Comparison of ENCODE assay signal across 8 cellular contexts in the genomic region with DNA sequence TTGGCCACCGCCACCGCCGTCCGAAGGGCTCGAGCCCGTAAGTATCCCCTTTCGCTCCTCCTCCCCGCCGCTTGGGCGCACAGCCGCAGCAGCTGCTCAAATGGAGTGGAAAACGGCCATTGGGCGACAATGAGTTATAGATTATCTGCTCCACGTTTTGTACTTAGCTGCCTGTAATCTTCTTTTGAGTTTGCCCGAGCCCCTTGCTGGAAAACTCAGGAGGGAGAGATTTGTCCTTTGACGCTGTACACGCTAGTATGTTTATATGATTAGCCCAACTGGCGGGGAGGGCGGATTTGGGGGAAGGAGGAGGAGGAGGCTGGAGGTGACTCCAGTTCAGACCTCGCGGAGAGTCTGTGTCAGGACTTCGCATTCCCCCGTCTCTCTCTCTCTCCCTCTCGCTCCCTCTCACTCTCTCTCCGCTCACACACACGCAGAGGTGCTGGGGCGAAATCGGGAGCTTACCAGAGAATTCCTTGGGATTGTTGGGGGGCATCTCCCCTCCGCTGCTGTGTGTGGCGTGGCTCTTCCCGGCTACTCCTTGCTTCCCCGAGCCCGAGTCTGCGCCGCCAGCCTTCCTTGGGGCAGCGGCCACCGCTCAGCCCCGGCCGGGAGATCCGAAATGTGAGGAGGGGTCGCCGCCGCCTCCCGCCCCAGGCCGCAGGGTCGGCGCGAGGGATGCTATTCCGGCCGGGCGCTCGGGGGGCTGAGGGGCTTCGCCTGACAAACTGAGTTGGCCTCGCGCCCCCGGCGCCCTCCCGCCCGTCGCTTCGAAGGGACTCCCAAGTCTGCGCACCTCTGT. TPM values are rescaled to one million over a fixed set of nuclear protein-coding genes. Genes with fewer than 3 reads are reported as not detected.
A peak's percentile ranks its signal among the peaks of the same experiment; 100 is the strongest.
DNase-seq lines count a peak whose midpoint lies in the region; ATAC-seq and TF ChIP-seq lines count a peak whose summit lies in the region.

No MANE protein-coding gene starts in this region.

- peak overlapping the region; percentile 85 for H3K9ac ChIP-seq in GM23248

- in situ Hi-C loops in GM23248 (cut with MboI): no loop called here

- H3K4me2 ChIP-seq in GM23248 (ENCODE audit: unreplicated experiment): peak overlapping the region; percentile 94

- H3K9me3 Mint-ChIP-seq in nephron: no peaks in the 10 kb centered on the region

- H2AFZ ChIP-seq in GM23248: peak overlapping the region; percentile 92

- peak overlapping the region; percentile 95 to 97 (median 96) for H3K4me3 Mint-ChIP-seq in nephron

- H3K9me3 ChIP-seq in BE2C (no peaks in the 10 kb centered on the region), GM23248 (ENCODE audit: low read depth) (no peaks in the 10 kb centered on the region), WERI-Rb-1 (ENCODE audit: severe bottlenecking) (no peaks in the 10 kb centered on the region)

- H3F3A ChIP-seq in GM23248 (ENCODE audit: insufficient read depth): peaks cover 24% of the 10 kb centered on the region

- H3K4me1 Mint-ChIP-seq in nephron: peaks cover 34% of the 10 kb centered on the region

- H3K27ac Mint-ChIP-seq in nephron: peak overlapping the region; percentile 100

- H4K20me1 ChIP-seq in GM23248 (ENCODE audit: insufficient read depth): no peaks in the 10 kb centered on the region; the same call in 1 of the 2 replicates

- peaks cover 42% of the 10 kb centered on the region for H3K79me2 ChIP-seq in GM23248 (ENCODE audit: insufficient read depth)

- H3K27ac ChIP-seq in GM23248 (peak overlapping the region; percentile 71), WERI-Rb-1 (peak overlapping the region; percentile 96)

- no peaks in the 10 kb centered on the region for H3K27me3 ChIP-seq in BE2C
- H3K27me3 ChIP-seq in GM23248 (replicated peaks; ENCODE audit: insufficient read depth): no peaks in the 10 kb centered on the region
- H3K27me3 ChIP-seq in WERI-Rb-1 (ENCODE audit: insufficient read depth, low read depth, severe bottlenecking): no peaks in the 10 kb centered on the region

- H3K9me2 ChIP-seq in GM23248 (ENCODE audit: insufficient read depth): no peaks in the 10 kb centered on the region

- no peak for ATAC-seq in HG03196 (IDR thresholded peaks at IDR 0.05; ENCODE audit: unreplicated experiment)

- H3K4me3 ChIP-seq in BE2C (ENCODE audit: low read depth, low read length) (peak overlapping the region; percentile 82), GM23248 (peak overlapping the region; percentile 83), WERI-Rb-1 (ENCODE audit: low read depth, low read length) (peak overlapping the region; percentile 98), fibroblast of villous mesenchyme (ENCODE audit: low read depth, low read length) (peak overlapping the region; percentile 70)

- 1% methylated on average over 48 to 62 of the region's 62 CpGs for WGBS in GM23248 (ENCODE audit: low coverage in 1 of 2, low lambda C conversion rate in 2 of 2, missing lambda C conversion rate in 2 of 2), 2 experiments

- no peaks in the 10 kb centered on the region for H3K4me1 ChIP-seq in BE2C
- peaks cover 16% of the 10 kb centered on the region for H3K4me1 ChIP-seq in GM23248 (ENCODE audit: insufficient read depth)

- TF ChIP-seq CTCF in BE2C (IDR thresholded peaks at IDR 0.05; ENCODE audit: low read depth, low read length): no peak
- no peak for TF ChIP-seq CTCF in WERI-Rb-1 (IDR thresholded peaks at IDR 0.05; ENCODE audit: low read depth, low read length)
- TF ChIP-seq CTCF in fibroblast of villous mesenchyme (IDR thresholded peaks at IDR 0.05; ENCODE audit: insufficient read depth, low read depth, low read length): no peak
- no peak for TF ChIP-seq CTCF in nephron (IDR thresholded peaks at IDR 0.05; ENCODE audit: unreplicated experiment in 3 of 3)

- no peaks in the 10 kb centered on the region for H3K27me3 Mint-ChIP-seq in nephron (ENCODE audit: low read depth)

- peaks cover 2% of the 10 kb centered on the region; the same call in 1 of the 2 replicates for H3K36me3 ChIP-seq in BE2C
- no peaks in the 10 kb centered on the region for H3K36me3 ChIP-seq in GM23248 (ENCODE audit: low read depth)
- peaks cover 23% of the 10 kb centered on the region for H3K36me3 ChIP-seq in WERI-Rb-1

- H3K36me3 Mint-ChIP-seq in nephron (ENCODE audit: low read depth): no peaks in the 10 kb centered on the region

- DNase-seq in BE2C: peak; percentile 74
- peak; percentile 95 for DNase-seq in GM23248
- DNase-seq in NCI-H1694 (lab: John Stamatoyannopoulos, UW): peak; percentile 88
- DNase-seq in WERI-Rb-1: peak; percentile 96
- peak; percentile 81 for DNase-seq in fibroblast of villous mesenchyme (ENCODE audit: low read depth)
- no peak for DNase-seq in effector CD8-positive, alpha-beta T cell (lab: John Stamatoyannopoulos, UW)

RNA-seq across cellular contexts. Expression of a gene that starts 0.5 kb away (rescaled TPM):
- polyA plus RNA-seq in BE2C (2012; ENCODE audit: insufficient read depth, insufficient read length, low read depth): 29.4 TPM
- total RNA-seq in GM23248 (2014; rRNA removed; shearing (Covaris generic)): 41.6 and 43.4 TPM in 2 replicates
- polyA plus RNA-seq in GM23248 (2016; fragmentation: Nextera tagmentation; extraction: Ambion mirVana): 12.3 and 15.6 TPM in 2 replicates
- 11.6 and 15.1 TPM in 2 replicates for total RNA-seq in fibroblast of villous mesenchyme
